Comparison of ENCODE assay signal across 29 cellular contexts in the genomic region with DNA sequence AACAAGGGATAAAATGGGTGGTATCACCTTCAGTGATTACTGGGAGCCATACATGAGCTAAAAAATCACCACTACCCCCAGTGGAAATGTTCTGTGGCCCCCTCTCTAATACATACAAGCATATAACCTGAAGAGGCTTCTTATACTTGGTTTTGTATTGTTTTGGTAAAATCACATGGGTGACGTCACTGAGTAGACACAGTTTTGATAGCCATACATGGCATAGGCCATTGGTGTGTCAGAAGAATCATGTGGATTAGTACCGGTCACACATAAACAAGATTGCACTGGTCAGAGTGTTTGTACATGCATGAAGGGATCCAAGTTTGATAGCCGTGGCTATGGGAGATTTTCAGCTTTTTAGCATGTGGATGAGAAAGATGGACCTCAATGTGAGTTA.
"Had no signal": no experiment of that assay in that cellular context is flagged by ENCODE, and none has a peak within 500 bp of the region (broad histone marks: within the 10 kb centered on the region; RNA-seq: fewer than 3 reads in every experiment).

No MANE protein-coding gene starts in this region.

- FAIRE-seq: urothelium cell line had no signal

- H3K27ac Mint-ChIP-seq: stimulated activated effector memory CD8-positive, alpha-beta T cell treated with anti-CD3 and anti-CD28 coated beads, Interleukin-12 subunit alpha, Interleukin-12 subunit beta, amount 100 ng/mL, for 72 hours; stimulated activated memory B cell treated with anti-CD40 and anti-IgM and Interleukin-4, amounts not matched to agents 10 μg/mL and 1 μg/mL and 100 μg/mL, for 72 hours; stimulated activated naive B cell treated with anti-CD40 and anti-IgM and Interleukin-4, amounts not matched to agents 10 μg/mL and 1 μg/mL and 100 μg/mL, for 72 hours; stimulated activated naive CD8-positive, alpha-beta T cell treated with anti-CD3 and anti-CD28 coated beads, Interleukin-15, amount 100 ng/mL, for 72 hours; stimulated activated naive CD8-positive, alpha-beta T cell treated with anti-CD3 and anti-CD28 coated beads, Interleukin-15, Interleukin-2, amounts not matched to agents 100 ng/mL and 50 ng/mL, for 24 hours; type B pancreatic cell had no signal

- H3K4me1 ChIP-seq: stomach, suprapubic skin, testis, thyroid gland, tibial artery, tibial nerve, transverse colon, upper lobe of left lung, upper lobe of right lung, uterus, vagina had no signal

- DNase-seq: stimulated activated CD4-positive, alpha-beta T cell treated with anti-CD3 and anti-CD28 coated beads, Interleukin-2, amount 100 ng/mL, for 48 hours; stimulated activated CD4-positive, alpha-beta T cell treated with anti-CD3 and anti-CD28 coated beads, Interleukin-4, amount 100 ng/mL, for 1 hour; stimulated activated CD4-positive, alpha-beta T cell treated with anti-CD3 and anti-CD28 coated beads, Interleukin-4, amount 100 ng/mL, for 24 hours; stimulated activated CD4-positive, alpha-beta T cell treated with anti-CD3 and anti-CD28 coated beads, Interleukin-4, amount 100 ng/mL, for 4 hours; stimulated activated CD8-positive, alpha-beta memory T cell treated with anti-CD3 and anti-CD28 coated beads, Interleukin-4, amount 100 ng/mL, for 48 hours; stimulated activated naive B cell treated with anti-CD40 and anti-IgM and Interleukin-4, amounts not matched to agents 10 μg/mL and 1 μg/mL and 100 μg/mL, for 72 hours; stimulated activated naive CD4-positive, alpha-beta T cell; stimulated activated naive CD4-positive, alpha-beta T cell treated with Interleukin-2 at 50 U/mL for 16 hours; stimulated activated naive CD8-positive, alpha-beta T cell treated with anti-CD3 and anti-CD28 coated beads, Interleukin-15, amount 100 ng/mL, for 72 hours; stimulated activated naive CD8-positive, alpha-beta T cell treated with anti-CD3 and anti-CD28 coated beads, Interleukin-15, Interleukin-2, amounts not matched to agents 100 U/mL and 50 U/mL, for 24 hours; stomach; substantia nigra; testis; thyroid gland; tibial artery; transverse colon; trophoblast cell; upper lobe of left lung; upper lobe of right lung; uterus had no signal

- H3K27me3 Mint-ChIP-seq: stimulated activated memory B cell treated with anti-CD40 and anti-IgM and Interleukin-4, amounts not matched to agents 10 μg/mL and 1 μg/mL and 100 μg/mL, for 72 hours; stimulated activated naive B cell treated with anti-CD40 and anti-IgM and Interleukin-4, amounts not matched to agents 10 μg/mL and 1 μg/mL and 100 μg/mL, for 72 hours; stimulated activated naive CD8-positive, alpha-beta T cell treated with anti-CD3 and anti-CD28 coated beads, Interleukin-15, Interleukin-2, amounts not matched to agents 100 ng/mL and 50 ng/mL, for 24 hours; type B pancreatic cell had no signal

- H3K27ac ChIP-seq: stomach, suprapubic skin, testis, thoracic aorta, thyroid gland, tibial artery, tibial nerve, transverse colon, upper lobe of left lung, upper lobe of right lung, uterus, vagina had no signal

- H3K36me3 ChIP-seq: stomach, suprapubic skin, thoracic aorta, thyroid gland, tibial artery, tibial nerve, transverse colon, upper lobe of left lung, upper lobe of right lung, uterus, vagina had no signal

- H3K27me3 ChIP-seq: stomach, suprapubic skin, testis, thyroid gland, tibial artery, transverse colon, upper lobe of left lung, upper lobe of right lung, uterus, vagina had no signal

- ATAC-seq: stimulated activated effector memory CD8-positive, alpha-beta T cell treated with anti-CD3 and anti-CD28 coated beads, Interleukin-12 subunit alpha, Interleukin-12 subunit beta, amount 100 ng/mL, for 72 hours; stimulated activated memory B cell treated with anti-CD40 and anti-IgM and Interleukin-4, amounts not matched to agents 10 μg/mL and 1 μg/mL and 100 μg/mL, for 72 hours; stimulated activated naive B cell treated with anti-CD40 and anti-IgM and Interleukin-4, amounts not matched to agents 10 μg/mL and 1 μg/mL and 100 μg/mL, for 72 hours; stimulated activated naive CD8-positive, alpha-beta T cell treated with anti-CD3 and anti-CD28 coated beads, Interleukin-15, amount 100 ng/mL, for 72 hours; stimulated activated naive CD8-positive, alpha-beta T cell treated with anti-CD3 and anti-CD28 coated beads, Interleukin-15, Interleukin-2, amounts not matched to agents 100 U/mL and 50 U/mL, for 24 hours; upper lobe of right lung had no signal

- H3K36me3 Mint-ChIP-seq: stimulated activated effector memory CD8-positive, alpha-beta T cell treated with anti-CD3 and anti-CD28 coated beads, Interleukin-12 subunit alpha, Interleukin-12 subunit beta, amount 100 ng/mL, for 72 hours; stimulated activated memory B cell treated with anti-CD40 and anti-IgM and Interleukin-4, amounts not matched to agents 10 μg/mL and 1 μg/mL and 100 μg/mL, for 72 hours; stimulated activated naive B cell treated with anti-CD40 and anti-IgM and Interleukin-4, amounts not matched to agents 10 μg/mL and 1 μg/mL and 100 μg/mL, for 72 hours; type B pancreatic cell had no signal

- H3K4me3 ChIP-seq: stomach, suprapubic skin, testis, thoracic aorta, thyroid gland, tibial artery, tibial nerve, transverse colon, upper lobe of left lung, upper lobe of right lung, uterus, vagina had no signal

- H3K4me3 Mint-ChIP-seq: stimulated activated effector memory CD8-positive, alpha-beta T cell treated with anti-CD3 and anti-CD28 coated beads, Interleukin-12 subunit alpha, Interleukin-12 subunit beta, amount 100 ng/mL, for 72 hours; stimulated activated memory B cell treated with anti-CD40 and anti-IgM and Interleukin-4, amounts not matched to agents 10 μg/mL and 1 μg/mL and 100 μg/mL, for 72 hours; stimulated activated naive B cell treated with anti-CD40 and anti-IgM and Interleukin-4, amounts not matched to agents 10 μg/mL and 1 μg/mL and 100 μg/mL, for 72 hours; stimulated activated naive CD8-positive, alpha-beta T cell treated with anti-CD3 and anti-CD28 coated beads, Interleukin-15, amount 100 ng/mL, for 72 hours; stimulated activated naive CD8-positive, alpha-beta T cell treated with anti-CD3 and anti-CD28 coated beads, Interleukin-15, Interleukin-2, amounts not matched to agents 100 ng/mL and 50 ng/mL, for 24 hours; type B pancreatic cell had no signal

- H3K9me3 ChIP-seq: stomach, suprapubic skin, testis, thoracic aorta, thyroid gland, tibial artery, tibial nerve, transverse colon, upper lobe of left lung, upper lobe of right lung, uterus, vagina had no signal

- H3K9me3 Mint-ChIP-seq: stimulated activated effector memory CD8-positive, alpha-beta T cell treated with anti-CD3 and anti-CD28 coated beads, Interleukin-12 subunit alpha, Interleukin-12 subunit beta, amount 100 ng/mL, for 72 hours; stimulated activated memory B cell treated with anti-CD40 and anti-IgM and Interleukin-4, amounts not matched to agents 10 μg/mL and 1 μg/mL and 100 μg/mL, for 72 hours; stimulated activated naive B cell treated with anti-CD40 and anti-IgM and Interleukin-4, amounts not matched to agents 10 μg/mL and 1 μg/mL and 100 μg/mL, for 72 hours; stimulated activated naive CD8-positive, alpha-beta T cell treated with anti-CD3 and anti-CD28 coated beads, Interleukin-15, amount 100 ng/mL, for 72 hours; stimulated activated naive CD8-positive, alpha-beta T cell treated with anti-CD3 and anti-CD28 coated beads, Interleukin-15, Interleukin-2, amounts not matched to agents 100 ng/mL and 50 ng/mL, for 24 hours; type B pancreatic cell had no signal
